ENCODE assay signal across 7 cellular contexts in genomic region chr17:31373150-31374082, GRCh38. TPM values are rescaled to one million over a fixed set of nuclear protein-coding genes. Genes with fewer than 3 reads are reported as not detected.
DNase-seq lines count a peak whose midpoint lies in the region; ATAC-seq and TF ChIP-seq lines count a peak whose summit lies in the region.

No MANE protein-coding gene starts in this region.

- H3K27me3 Mint-ChIP-seq in effector memory CD8-positive, alpha-beta T cell: no peaks in the 10 kb centered on the region

- H3K4me3 ChIP-seq in HL-60 (replicated peaks; ENCODE audit: insufficient read depth, low read length): no peak overlapping the region
- H3K4me3 ChIP-seq in PC-9: no peak overlapping the region

- peaks cover 9% of the 10 kb centered on the region for H3K36me3 ChIP-seq in PC-9 (ENCODE audit: low read depth)

- no peaks in the 10 kb centered on the region for H3K9me3 ChIP-seq in PC-9 (ENCODE audit: insufficient read depth, low read depth)

- no peak overlapping the region for H3K4me3 Mint-ChIP-seq in effector memory CD8-positive, alpha-beta T cell

- H3K36me3 Mint-ChIP-seq in effector memory CD8-positive, alpha-beta T cell (ENCODE audit: insufficient read depth): peaks cover 16% of the 10 kb centered on the region

- peak; percentile 70 for DNase-seq in EH (ENCODE audit: low read depth)
- peak in 1 of 2 experiments; percentile 75 for DNase-seq in HL-60 (ENCODE audit: low read depth in 1 of 2, low spot score in 1 of 2)
- DNase-seq in PC-9: no peak
- DNase-seq in effector memory CD8-positive, alpha-beta T cell: peak; percentile 20 to 46 (median 37)
- peak; percentile 84 for DNase-seq in midbrain (lab: John Stamatoyannopoulos, UW)
- DNase-seq in activated gamma-delta T cell treated with Interleukin-2 at 50 U/mL for 16 hours: no peak

- ATAC-seq in effector memory CD8-positive, alpha-beta T cell (replicated peaks): peak; percentile 72
- no peak for ATAC-seq in GM18858 (IDR thresholded peaks at IDR 0.05; ENCODE audit: unreplicated experiment)

- H3K27me3 ChIP-seq in HL-60 (ENCODE audit: insufficient read depth, poor library complexity, severe bottlenecking) (no peaks in the 10 kb centered on the region), PC-9 (ENCODE audit: insufficient read depth, low read depth) (no peaks in the 10 kb centered on the region)

- H3F3A ChIP-seq in PC-9 (ENCODE audit: insufficient read depth, low read depth): peaks cover 4% of the 10 kb centered on the region; the same call in 1 of the 2 replicates

- peak; percentile 59 for TF ChIP-seq CTCF in HL-60 (IDR thresholded peaks at IDR 0.05; ENCODE audit: insufficient read depth, low read length)
- TF ChIP-seq CTCF in PC-9 (conservative IDR thresholded peaks at IDR 0.05): peak; percentile 75

- no peak overlapping the region for H3K27ac Mint-ChIP-seq in effector memory CD8-positive, alpha-beta T cell

- H2AFZ ChIP-seq in PC-9: no peak overlapping the region

- BruUV-seq in PC-9 (replicated peaks; lab: Mats Ljungman, UMichigan): no TSS peak

- intact Hi-C loops in PC-9 (cut with micrococcal nuclease; ENCODE audit: unreplicated experiment): loop anchor here (5.0 kb wide), 1 partner anchor 466 kb away; the partner anchor contains the start of gene TEFM

- no peaks in the 10 kb centered on the region for H3K9me3 Mint-ChIP-seq in effector memory CD8-positive, alpha-beta T cell

- no peaks in the 10 kb centered on the region for H3K9me2 ChIP-seq in PC-9 (ENCODE audit: insufficient read depth)

- H3K4me1 ChIP-seq in PC-9 (replicated peaks; ENCODE audit: insufficient read depth): no peaks in the 10 kb centered on the region

- no peak overlapping the region for H3K4me2 ChIP-seq in PC-9

- POLR2A ChIA-PET in PC-9 (lab: Charles Lee; ENCODE audit: unreplicated experiment): interaction anchor here (0.5 kb wide), 1 partner anchor 191 kb away, joined by 3 read pairs; no protein-coding TSS in a partner anchor

- no peaks in the 10 kb centered on the region for H4K20me1 ChIP-seq in PC-9 (ENCODE audit: insufficient read depth)

- H3K27ac ChIP-seq in HL-60 (replicated peaks) (peak overlapping the region; percentile 69), PC-9 (no peak overlapping the region)

- no peaks in the 10 kb centered on the region for H3K79me2 ChIP-seq in PC-9 (ENCODE audit: low read depth)

- CTCF ChIA-PET in PC-9 (lab: Charles Lee): interaction anchor here (0.5 kb wide), 1 partner anchor 12 kb away, joined by 7 read pairs; no protein-coding TSS in a partner anchor

- no peaks in the 10 kb centered on the region for H3K4me1 Mint-ChIP-seq in effector memory CD8-positive, alpha-beta T cell (ENCODE audit: low read depth in 2 of 2)

RNA-seq across cellular contexts. Expression of gene RAB11FIP4, which starts 18.1 kb away (rescaled TPM):
- total RNA-seq in PC-9 (2021): 22.9 and 28.6 TPM in 2 replicates

RNA-seq across cellular contexts. Expression of gene EVI2A, which starts 52.0 kb away (rescaled TPM):
- total RNA-seq in PC-9 (2021): not detected in 2 replicates

RNA-seq across cellular contexts. Expression of gene EVI2B, which starts 59.6 kb away (rescaled TPM):
- total RNA-seq in PC-9 (2021): not detected in 2 replicates

Comparison
In these comparisons a context has a peak if more than half of its experiments do, and no peak if none do; other contexts are left out.
1. DNase-seq: peak in EH (single experiment), effector memory CD8-positive, alpha-beta T cell (3 of 3) and midbrain (single experiment); none in PC-9 (0 of 2) and activated gamma-delta T cell treated with Interleukin-2 at 50 U/mL for 16 hours (single experiment).